ENCODE assay signal across 28 cellular contexts in the genomic region with DNA sequence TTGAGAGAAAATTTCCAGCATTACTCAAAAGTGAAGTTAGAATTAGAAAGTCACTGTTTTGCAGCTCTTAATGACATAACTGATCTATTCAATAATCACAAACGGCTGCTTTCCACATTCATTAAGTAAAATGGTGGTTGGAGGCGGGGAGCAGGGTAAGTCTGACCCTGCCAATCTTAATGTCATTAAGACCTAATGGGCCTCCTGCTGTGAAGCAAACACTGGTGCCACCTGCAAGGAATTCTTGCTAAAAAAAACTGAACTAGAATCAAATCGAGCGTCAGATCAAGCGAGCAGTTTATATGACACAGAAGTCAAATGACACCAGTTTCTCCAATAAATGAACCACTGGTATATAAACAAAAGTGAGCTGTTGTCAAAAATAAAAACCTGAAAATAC.
"Had no signal": no experiment of that assay in that cellular context is flagged by ENCODE, and none has a peak within 500 bp of the region (broad histone marks: within the 10 kb centered on the region; RNA-seq: fewer than 3 reads in every experiment).

No MANE protein-coding gene starts in this region.

- H3K4me2 ChIP-seq: SK-N-SH had no signal

- H3K4me1 ChIP-seq: Peyer's patch, SJSA1 had no signal

- H3K27ac ChIP-seq: Peyer's patch, SJSA1 had no signal

- ATAC-seq: activated CD4-positive, alpha-beta T cell treated with anti-CD3 and anti-CD28 coated beads for 36 hours; activated CD8-positive, alpha-beta T cell treated with anti-CD3 and anti-CD28 coated beads, Interleukin-2, amount 10 ng/mL, durations not matched to agents 7 days and 5 days; activated naive CD8-positive, alpha-beta T cell treated with anti-CD3 and anti-CD28 coated beads, Interleukin-2, amount 50 U/mL, for 24 hours; K562 had no signal

- H3K27me3 ChIP-seq: Peyer's patch, SJSA1 had no signal

- H3K36me3 ChIP-seq: Peyer's patch, SJSA1 had no signal

- H3K9me3 ChIP-seq: Peyer's patch, SJSA1, SK-N-SH had no signal

- H3K36me3 Mint-ChIP-seq: brain had no signal

- H3K4me3 ChIP-seq: K562, Peyer's patch, SJSA1 had no signal

- H3K9ac ChIP-seq: SK-N-SH had no signal

- DNase-seq: activated CD4-positive, alpha-beta T cell treated with anti-CD3 and anti-CD28 coated beads for 36 hours; activated CD4-positive, alpha-beta T cell treated with anti-CD3 and anti-CD28 coated beads, Interleukin-2, amount 10 ng/mL, durations not matched to agents 7 days and 5 days; activated CD4-positive, alpha-beta T cell treated with anti-CD3 and anti-CD28 coated beads, Interleukin-2, amount 50 U/mL, for 48 hours; activated CD8-positive, alpha-beta T cell treated with anti-CD3 and anti-CD28 coated beads, Interleukin-2, amount 10 ng/mL, durations not matched to agents 7 days and 5 days; activated gamma-delta T cell; activated naive CD4-positive, alpha-beta T cell treated with Interleukin-2 at 50 U/mL for 16 hours; activated naive CD8-positive, alpha-beta T cell treated with anti-CD3 and anti-CD28 coated beads, Interleukin-2, amount 50 U/mL, for 24 hours; activated T-cell treated with anti-CD3 and anti-CD28 coated beads, Interleukin-2, amount 50 U/mL, for 24 hours; anterior cingulate cortex; caudate nucleus; cerebellar nuclear complex; NCI-H1436 treated with DMSO at 0.1 percent for 48 hours; NCI-H187 treated with DMSO at 0.1 percent for 48 hours; NCI-H2081; NCI-H345; NCI-H524 treated with DMSO at 0.1 percent for 48 hours; NCI-H82; RPMI8226; SHP77 treated with DMSO at 0.1 percent for 48 hours; SK-N-SH had no signal

- H3K27ac Mint-ChIP-seq: activated CD4-positive, alpha-beta T cell treated with anti-CD3 and anti-CD28 coated beads for 36 hours; activated CD4-positive, alpha-beta T cell treated with anti-CD3 and anti-CD28 coated beads, Interleukin-2, amount 10 ng/mL, durations not matched to agents 7 days and 5 days; activated CD8-positive, alpha-beta T cell treated with anti-CD3 and anti-CD28 coated beads, Interleukin-2, amount 10 ng/mL, durations not matched to agents 7 days and 5 days; activated naive CD8-positive, alpha-beta T cell; activated naive CD8-positive, alpha-beta T cell treated with anti-CD3 and anti-CD28 coated beads, Interleukin-2, amount 50 U/mL, for 24 hours; activated T-cell treated with anti-CD3 and anti-CD28 coated beads, Interleukin-2, amount 50 U/mL, for 24 hours; activated T-helper 2 cell treated with anti-CD3 and anti-CD28 coated beads, Interferon-gamma antibody, Interleukin-2, Interleukin-4, amounts not matched to agents 10 μg/mL and 5 μg/mL and 100 μg/mL, durations not matched to agents 14 hours and 24 hours and 36 hours; brain; T-helper 1 cell treated with Interleukin-12 subunit alpha and Interleukin-12 subunit beta and Interleukin-4 antibody, amounts not matched to agents 30 μg/mL and 1 μg/mL, for 36 hours; T-helper 2 cell treated with Interferon-gamma antibody and Interleukin-4, amounts not matched to agents 5 μg/mL and 100 μg/mL, for 36 hours had no signal
